In the genomic region with DNA sequence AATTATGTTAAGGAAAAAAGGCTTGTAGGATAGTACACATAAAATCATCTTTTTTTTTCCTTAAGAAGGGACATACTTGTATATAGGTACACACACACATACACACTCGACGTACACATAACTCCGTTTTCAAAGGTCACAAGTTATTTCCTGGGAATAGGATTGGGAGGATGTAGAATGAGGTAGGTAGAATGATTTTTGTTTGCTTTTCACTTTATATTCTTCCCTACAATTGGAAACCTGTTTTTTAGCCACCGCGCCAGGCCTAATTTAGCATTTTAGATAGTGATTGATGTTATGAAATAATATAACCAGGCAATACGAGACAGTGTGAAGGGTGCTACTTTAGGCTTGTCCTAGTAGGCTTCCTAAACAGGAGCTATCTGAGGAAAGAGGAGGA, we compare ENCODE assay signal across 10 cellular contexts. TPM values are rescaled to one million over a fixed set of nuclear protein-coding genes. Genes with fewer than 3 reads are reported as not detected.
DNase-seq lines count a peak whose midpoint lies in the region; ATAC-seq, FAIRE-seq and TF ChIP-seq lines count a peak whose summit lies in the region.
"Had no signal": no experiment of that assay in that cellular context is flagged by ENCODE, and none has a peak within 500 bp of the region (broad histone marks: within the 10 kb centered on the region; RNA-seq: fewer than 3 reads in every experiment).

No MANE protein-coding gene starts in this region.

- peaks cover 14% of the 10 kb centered on the region for H3K36me3 Mint-ChIP-seq in astrocyte (ENCODE audit: low read depth, unreplicated experiment)
- peaks cover 0 to 8% of the 10 kb centered on the region in 2 donors for H3K36me3 Mint-ChIP-seq in naive B cell

- FAIRE-seq in astrocyte (lab: Jason Lieb, UNC) (no peak), frontal cortex (lab: Jason Lieb, UNC) (no peak)

- peak overlapping the region; percentile 92 for H3K4me2 ChIP-seq in astrocyte (ENCODE audit: low read length)

- H3K79me2 ChIP-seq in astrocyte (ENCODE audit: insufficient read depth, low read length), result peaks cover 31% of the 10 kb centered on the region

- H3K9ac ChIP-seq in astrocyte (ENCODE audit: low read length), result peak overlapping the region; percentile 83

- H3K4me1 Mint-ChIP-seq in astrocyte (ENCODE audit: low read depth, unreplicated experiment), result peaks cover 5% of the 10 kb centered on the region
- H3K4me1 Mint-ChIP-seq in naive B cell, result peaks cover 25 to 40% (median 27%) of the 10 kb centered on the region in 3 donors

- H3K4me3 ChIP-seq in left ventricle myocardium inferior (peak overlapping the region; percentile 94), astrocyte (ENCODE audit: insufficient read depth, low read depth, low read length) (peak overlapping the region; percentile 64), upper lobe of left lung (no peak overlapping the region)
- no peak overlapping the region for H3K4me3 ChIP-seq in effector memory CD4-positive, alpha-beta T cell (ENCODE audit: insufficient read depth, low read depth, low read length, poor library complexity, severe bottlenecking)

- DNase-seq in left ventricle myocardium inferior, result no peak
- DNase-seq in left cardiac atrium, result no peak
- no peak for DNase-seq in astrocyte (ENCODE audit: low read depth)
- no peak for DNase-seq in naive B cell
- no peak for DNase-seq in upper lobe of left lung
- DNase-seq in frontal cortex (ENCODE audit: low spot score in 2 of 2), result no peak
- DNase-seq in AG20443 (ENCODE audit: low spot score), result no peak
- no peak for DNase-seq in effector memory CD4-positive, alpha-beta T cell
- DNase-seq: effector CD4-positive, alpha-beta T cell; NCI-H2029 had no signal

- H3K36me3 ChIP-seq in left ventricle myocardium inferior (peaks cover 2% of the 10 kb centered on the region), astrocyte (ENCODE audit: insufficient read depth, low read length) (peaks cover 3% of the 10 kb centered on the region), upper lobe of left lung (peaks cover 0 to 9% (median 0%) of the 10 kb centered on the region in 4 donors)
- H3K36me3 ChIP-seq in effector memory CD4-positive, alpha-beta T cell (ENCODE audit: control insufficient read depth, insufficient read depth, low read length), result peaks cover 2% of the 10 kb centered on the region

- H2AFZ ChIP-seq in astrocyte (ENCODE audit: low read depth, low read length), result peak overlapping the region; percentile 81

- WGBS in upper lobe of left lung, 2 donors, result 91 to 92% methylated on average over 6 of the region's 6 CpGs

- TF ChIP-seq CTCF in left ventricle myocardium inferior (IDR thresholded peaks at IDR 0.05; ENCODE audit: borderline replicate concordance) (no peak), astrocyte (IDR thresholded peaks at IDR 0.05; ENCODE audit: insufficient read depth, low read depth, low read length) (no peak), upper lobe of left lung (IDR thresholded peaks at IDR 0.05) (no peak)

- H4K20me1 ChIP-seq in astrocyte (ENCODE audit: insufficient read depth, low read length), result peaks cover 22% of the 10 kb centered on the region

- no peak for TF ChIP-seq POLR2A in upper lobe of left lung (IDR thresholded peaks at IDR 0.05)

- peaks cover 44% of the 10 kb centered on the region for H3K4me1 ChIP-seq in left ventricle myocardium inferior
- peaks cover 9% of the 10 kb centered on the region for H3K4me1 ChIP-seq in astrocyte (ENCODE audit: insufficient read depth, low read length)
- peaks cover 14 to 31% (median 23%) of the 10 kb centered on the region in 4 donors for H3K4me1 ChIP-seq in upper lobe of left lung
- peaks cover 20% of the 10 kb centered on the region for H3K4me1 ChIP-seq in effector memory CD4-positive, alpha-beta T cell (ENCODE audit: control insufficient read depth, insufficient read depth, low read length, poor library complexity, severe bottlenecking)

- no peaks in the 10 kb centered on the region for H3K27me3 ChIP-seq in left ventricle myocardium inferior (ENCODE audit: low read depth)
- H3K27me3 ChIP-seq in astrocyte (ENCODE audit: insufficient read depth, low read length), result no peaks in the 10 kb centered on the region
- no peaks in the 10 kb centered on the region for H3K27me3 ChIP-seq in upper lobe of left lung
- no peaks in the 10 kb centered on the region for H3K27me3 ChIP-seq in effector memory CD4-positive, alpha-beta T cell (replicated peaks; ENCODE audit: control insufficient read depth, insufficient read depth, low read length, poor library complexity, severe bottlenecking)

- H3K4me3 Mint-ChIP-seq in astrocyte (ENCODE audit: unreplicated experiment) (peak overlapping the region; percentile 78), naive B cell (peak overlapping the region; percentile 80 to 94 (median 90))

- H3K27me3 Mint-ChIP-seq in astrocyte (ENCODE audit: low read depth, unreplicated experiment) (no peaks in the 10 kb centered on the region), naive B cell (no peaks in the 10 kb centered on the region)

- TF ChIP-seq EP300 in upper lobe of left lung (IDR thresholded peaks at IDR 0.05), result no peak

- ATAC-seq in left cardiac atrium (no peak), naive B cell (ENCODE audit: low read depth in 2 of 2) (no peak), upper lobe of left lung (ENCODE audit: low FRiP score in 2 of 2) (no peak)

- H3K9me3 ChIP-seq in left ventricle myocardium inferior (replicated peaks) (no peaks in the 10 kb centered on the region), astrocyte (ENCODE audit: insufficient read depth, low read depth, low read length) (no peaks in the 10 kb centered on the region), upper lobe of left lung (no peaks in the 10 kb centered on the region)
- H3K9me3 ChIP-seq in effector memory CD4-positive, alpha-beta T cell (ENCODE audit: control insufficient read depth, low read length), result no peaks in the 10 kb centered on the region

- H3K27ac Mint-ChIP-seq in astrocyte (ENCODE audit: unreplicated experiment), result peak overlapping the region; percentile 70
- H3K27ac Mint-ChIP-seq in naive B cell, result peak overlapping the region; percentile 61 to 97 (median 83)

- H3K27ac ChIP-seq in left ventricle myocardium inferior (replicated peaks) (peak overlapping the region; percentile 94), astrocyte (ENCODE audit: low read depth, low read length) (no peak overlapping the region), upper lobe of left lung (peak overlapping the region; percentile 90 to 100 (median 91))
- H3K27ac ChIP-seq in effector memory CD4-positive, alpha-beta T cell (ENCODE audit: insufficient read depth, low read length, poor library complexity, severe bottlenecking), result no peak overlapping the region

- intact Hi-C loops in left ventricle myocardium inferior (cut with micrococcal nuclease), result loop anchor here (10.0 kb wide), 1 partner anchor 135 kb away; no protein-coding TSS in a partner anchor
- intact Hi-C loops in left cardiac atrium (cut with DNase I), result loop anchor here in 1 of 2 donors (5.0 kb wide), 1 partner anchor 127 kb away; the partner anchor contains the start of gene USP7

- H3K9me3 Mint-ChIP-seq in astrocyte (ENCODE audit: unreplicated experiment) (no peaks in the 10 kb centered on the region), naive B cell (no peaks in the 10 kb centered on the region)

RNA-seq across cellular contexts. Expression of gene HAPSTR1, which starts 1.8 kb away (rescaled TPM):
- total RNA-seq in left ventricle myocardium inferior (52.3 TPM), left cardiac atrium (10 to 100 TPM; 35.6 to 50.5 TPM), astrocyte (97.7 and 99.5 TPM in 2 replicates), upper lobe of left lung (10 to 100 TPM; 37.3 to 62.9 (median 46.0) TPM), frontal cortex (132 TPM)
- polyA plus RNA-seq in naive B cell (ENCODE audit: low read depth in 6 of 6), result 10 to 100 TPM; 10.1 to 24.8 (median 14.5) TPM

Comparison
In these comparisons a context has a peak if more than half of its experiments do, and no peak if none do; other contexts are left out.
1. H3K27ac ChIP-seq: peak in left ventricle myocardium inferior (single experiment) and upper lobe of left lung (4 of 4); none in astrocyte (single experiment) and effector memory CD4-positive, alpha-beta T cell (single experiment).
2. H3K4me3 ChIP-seq: peak in left ventricle myocardium inferior (single experiment) and astrocyte (single experiment); none in upper lobe of left lung (0 of 4) and effector memory CD4-positive, alpha-beta T cell (single experiment).